Comparison of ENCODE assay signal across 1 cellular context in the genomic region with DNA sequence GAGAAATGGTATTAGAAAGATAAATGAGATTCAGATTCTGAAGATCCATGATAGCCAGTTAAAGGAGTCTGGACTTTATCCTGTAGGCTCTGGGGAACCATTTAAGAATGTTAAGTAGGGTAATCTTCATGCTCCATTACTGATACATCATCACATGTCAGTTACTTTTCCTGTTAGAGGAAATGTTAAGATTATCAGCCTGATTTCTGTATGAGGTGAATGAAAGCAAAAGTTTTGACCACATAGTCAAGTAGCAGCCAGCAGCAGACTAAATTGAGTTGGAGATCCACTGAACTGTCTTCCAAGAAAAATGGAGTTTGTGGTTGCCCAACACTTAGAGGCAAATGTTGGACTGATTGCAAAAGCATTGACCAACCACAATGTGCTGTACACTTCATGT.
TF ChIP-seq lines count a peak whose summit lies in the region.

No MANE protein-coding gene starts in this region.

TF ChIP-seq in HepG2, 621 proteins besides CTCF, POLR2A, EP300 and RAD21:
- TF ChIP-seq TRIM24 (CRISPR knock-in tag; IDR thresholded peaks at IDR 0.05) (no peak), CEBPG (CRISPR knock-in tag; IDR thresholded peaks at IDR 0.05) (no peak), NFE2L1 (CRISPR knock-in tag; IDR thresholded peaks at IDR 0.05; ENCODE audit: borderline replicate concordance) (no peak), ZNF44 (CRISPR knock-in tag; IDR thresholded peaks at IDR 0.05) (no peak), CEBPB (IDR thresholded peaks at IDR 0.05; ENCODE audit: borderline replicate concordance, low read depth, low read length) (0 out of 2 replicates have a peak, but pooled peaks have one; percentile 10)
